Comparison of ENCODE assay signal across 9 cellular contexts in genomic region chr15:74826372-74826819, GRCh38. TPM values are rescaled to one million over a fixed set of nuclear protein-coding genes. Genes with fewer than 3 reads are reported as not detected.
A peak's percentile ranks its signal among the peaks of the same experiment; 100 is the strongest.
DNase-seq lines count a peak whose midpoint lies in the region; ATAC-seq and TF ChIP-seq lines count a peak whose summit lies in the region.
"Had no signal": no experiment of that assay in that cellular context is flagged by ENCODE, and none has a peak within 500 bp of the region (broad histone marks: within the 10 kb centered on the region; RNA-seq: fewer than 3 reads in every experiment).

A gene with protein sequence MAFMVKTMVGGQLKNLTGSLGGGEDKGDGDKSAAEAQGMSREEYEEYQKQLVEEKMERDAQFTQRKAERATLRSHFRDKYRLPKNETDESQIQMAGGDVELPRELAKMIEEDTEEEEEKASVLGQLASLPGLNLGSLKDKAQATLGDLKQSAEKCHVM (plus strand): TSS chr15:74826627. CDS start chr15:74826704, 77 bp downstream.

- no peaks in the 10 kb centered on the region for H3K9me3 Mint-ChIP-seq in CD8-positive, alpha-beta T cell

- H3K27me3 Mint-ChIP-seq in CD8-positive, alpha-beta T cell (ENCODE audit: low read depth) = peaks cover 32% of the 10 kb centered on the region

- no peak within 1 kb of the TSS for H3K4me3 ChIP-seq in CD8-positive, alpha-beta T cell (ENCODE audit: low read depth, low read length)
- H3K4me3 ChIP-seq in SK-N-SH (ENCODE audit: low read depth in 2 of 2, low read length in 1 of 2) (no peak within 1 kb of the TSS), adrenal gland (no peak within 1 kb of the TSS), mesenchymal stem cell (ENCODE audit: insufficient read depth in 1 of 2, low read depth in 1 of 2, low read length in 2 of 2) (no peak within 1 kb of the TSS)

- WGBS in SK-N-SH (ENCODE audit: low lambda C conversion rate) = 25% methylated on average over 38 of the region's 44 CpGs
- WGBS in adrenal gland, 4 donors = 2 to 16% (median 4%) methylated on average over 19 to 43 of the region's 44 CpGs; no CpG with 5 or more reads in 1 of the 4 donors
- 3% methylated on average over 23 of the region's 44 CpGs for whole genome bisulfite sequencing in mesenchymal stem cell

- POLR2A ChIA-PET in CD8-positive, alpha-beta T cell (lab: Charles Lee) = interaction anchor here (0.8 to 1.3 kb wide), 2 partner anchors 18 to 39 kb away, joined by 3 to 4 read pairs; no protein-coding TSS in a partner anchor
- POLR2A ChIA-PET in SK-N-SH (lab: Yijun Ruan, JAX) = no interaction called here

- H3K18ac ChIP-seq in mesenchymal stem cell (ENCODE audit: low read depth in 1 of 2, low read length in 2 of 2) = no peak within 1 kb of the TSS

- no peak for TF ChIP-seq RAD21 in SK-N-SH (IDR thresholded peaks at IDR 0.05; ENCODE audit: low read length)

- H3F3A ChIP-seq in SK-N-SH (replicated peaks; ENCODE audit: insufficient read depth) = no peaks in the 10 kb centered on the region

- H4K20me1 ChIP-seq in SK-N-SH (ENCODE audit: insufficient read depth) = no peaks in the 10 kb centered on the region

- TF ChIP-seq CTCF in CD8-positive, alpha-beta T cell (IDR thresholded peaks at IDR 0.05) = no peak
- TF ChIP-seq CTCF in SK-N-SH (IDR thresholded peaks at IDR 0.05) = no peak
- TF ChIP-seq CTCF in adrenal gland (IDR thresholded peaks at IDR 0.05) = no peak

- H3K4me2 ChIP-seq in SK-N-SH = no peak within 1 kb of the TSS
- H3K4me2 ChIP-seq in mesenchymal stem cell (ENCODE audit: low read length, poor library complexity, severe bottlenecking) = no peak within 1 kb of the TSS

- no peak within 1 kb of the TSS for H3K4ac ChIP-seq in mesenchymal stem cell (ENCODE audit: low read depth in 1 of 2, low read length in 2 of 2)

- no peak within 1 kb of the TSS for H3K14ac ChIP-seq in mesenchymal stem cell (ENCODE audit: low read length in 2 of 2)

- no peaks in the 10 kb centered on the region for H3K9me2 ChIP-seq in SK-N-SH

- H3K4me3 Mint-ChIP-seq in CD8-positive, alpha-beta T cell = no peak within 1 kb of the TSS

- H3K27ac ChIP-seq in CD8-positive, alpha-beta T cell (ENCODE audit: low read depth, low read length) = no peak within 1 kb of the TSS
- H3K27ac ChIP-seq in SK-N-SH (ENCODE audit: low read depth in 2 of 2, low read length in 1 of 2) = no peak within 1 kb of the TSS
- no peak within 1 kb of the TSS for H3K27ac ChIP-seq in adrenal gland
- no peak within 1 kb of the TSS for H3K27ac ChIP-seq in mesenchymal stem cell (ENCODE audit: low read length, poor library complexity, severe bottlenecking)

- no peak within 1 kb of the TSS for H3K27ac Mint-ChIP-seq in CD8-positive, alpha-beta T cell

- TF ChIP-seq EP300 in SK-N-SH (IDR thresholded peaks at IDR 0.05; ENCODE audit: borderline replicate concordance in 1 of 2, low read depth in 1 of 2, low read length in 1 of 2) = no peak

- peak; percentile 86 for ATAC-seq in CD8-positive, alpha-beta T cell
- ATAC-seq in HG03521 (IDR thresholded peaks at IDR 0.05; ENCODE audit: unreplicated experiment) (no peak), HG03457 (IDR thresholded peaks at IDR 0.05; ENCODE audit: unreplicated experiment) (no peak), GM21825 (IDR thresholded peaks at IDR 0.05; ENCODE audit: unreplicated experiment) (no peak)

- no peaks in the 10 kb centered on the region for H3K79me2 ChIP-seq in SK-N-SH (ENCODE audit: insufficient read depth)

- no peaks in the 10 kb centered on the region for H3K36me3 ChIP-seq in CD8-positive, alpha-beta T cell (ENCODE audit: insufficient read depth, low read length)
- H3K36me3 ChIP-seq in SK-N-SH (replicated peaks in 1 of 2; ENCODE audit: control insufficient read depth in 1 of 2, insufficient read depth in 2 of 2, low read length in 1 of 2) (no peaks in the 10 kb centered on the region), adrenal gland (replicated peaks in 1 of 2) (no peaks in the 10 kb centered on the region), mesenchymal stem cell (ENCODE audit: control insufficient read depth in 1 of 2, insufficient read depth in 2 of 2, low read depth in 1 of 2, low read length in 2 of 2) (no peaks in the 10 kb centered on the region)

- H3K36me3 Mint-ChIP-seq in CD8-positive, alpha-beta T cell = no peaks in the 10 kb centered on the region

- no peak within 1 kb of the TSS for H2BK12ac ChIP-seq in mesenchymal stem cell (ENCODE audit: low read length in 2 of 2)

- DNase-seq in CD8-positive, alpha-beta T cell = peak in 4 of 7 experiments; percentile 25 to 55 (median 43)
- DNase-seq in SK-N-SH (peak; percentile 62), adrenal gland (peak in 6 of 7 donors; percentile 27 to 63 (median 50)), mesenchymal stem cell (peak; percentile 21), NCI-H345 treated with DMSO at 0.1 percent for 48 hours (lab: John Stamatoyannopoulos, UW; ENCODE audit: unreplicated experiment) (no peak)
- DNase-seq: cortex of kidney had no signal

- no peak within 1 kb of the TSS for H2AK5ac ChIP-seq in mesenchymal stem cell (ENCODE audit: low read length, severe bottlenecking)

- H2AFZ ChIP-seq in SK-N-SH (ENCODE audit: low read depth) (no peak within 1 kb of the TSS), mesenchymal stem cell (ENCODE audit: low read depth, low read length) (no peak within 1 kb of the TSS)

- H2BK120ac ChIP-seq in mesenchymal stem cell (ENCODE audit: low read depth, low read length) = no peak within 1 kb of the TSS

- H3K9ac ChIP-seq in SK-N-SH (no peak within 1 kb of the TSS), mesenchymal stem cell (ENCODE audit: low read length) (no peak within 1 kb of the TSS)

- peaks cover 19% of the 10 kb centered on the region for H3K27me3 ChIP-seq in CD8-positive, alpha-beta T cell (ENCODE audit: insufficient read depth, low read length)
- H3K27me3 ChIP-seq in SK-N-SH (ENCODE audit: insufficient read depth) (peaks cover 24% of the 10 kb centered on the region; the same call in 1 of the 2 replicates), adrenal gland (no peaks in the 10 kb centered on the region), mesenchymal stem cell (ENCODE audit: control insufficient read depth in 1 of 2, insufficient read depth in 1 of 2, low read length in 2 of 2) (peaks cover 59 to 75% of the 10 kb centered on the region in 2 experiments)

- H2BK15ac ChIP-seq in mesenchymal stem cell (ENCODE audit: low read depth, poor library complexity, severe bottlenecking) = no peak within 1 kb of the TSS

- no peak within 1 kb of the TSS for H2BK5ac ChIP-seq in mesenchymal stem cell (ENCODE audit: low read depth, low read length, poor library complexity, severe bottlenecking)

- intact Hi-C loops in CD8-positive, alpha-beta T cell (cut with DNase I, micrococcal nuclease) = loop anchor here in 1 of 2 experiments (2.0 kb wide), 1 partner anchor 168 kb away; the partner anchor contains the start of gene SCAMP5
- intact Hi-C loops in adrenal gland (cut with DNase I) = no loop called here

- no peaks in the 10 kb centered on the region for H3K4me1 ChIP-seq in CD8-positive, alpha-beta T cell (ENCODE audit: insufficient read depth, low read length)
- peaks cover 0 to 20% of the 10 kb centered on the region in 2 experiments; a peak in 1 of 4 replicates for H3K4me1 ChIP-seq in SK-N-SH (ENCODE audit: control insufficient read depth in 1 of 2, insufficient read depth in 2 of 2, low read depth in 1 of 2, low read length in 1 of 2)
- H3K4me1 ChIP-seq in adrenal gland (replicated peaks in 1 of 2) = peaks cover 0 to 3% of the 10 kb centered on the region in 2 donors
- peaks cover 9% of the 10 kb centered on the region for H3K4me1 ChIP-seq in mesenchymal stem cell (ENCODE audit: control insufficient read depth, insufficient read depth, low read depth, low read length)

- H4K8ac ChIP-seq in mesenchymal stem cell (ENCODE audit: low read length) = no peak within 1 kb of the TSS

- TF ChIP-seq POLR2A in adrenal gland (IDR thresholded peaks at IDR 0.05) = no peak

- H3K9me3 ChIP-seq in CD8-positive, alpha-beta T cell (ENCODE audit: low read length) = no peaks in the 10 kb centered on the region
- H3K9me3 ChIP-seq in SK-N-SH = no peaks in the 10 kb centered on the region
- no peaks in the 10 kb centered on the region for H3K9me3 ChIP-seq in adrenal gland (replicated peaks in 1 of 3)
- H3K9me3 ChIP-seq in mesenchymal stem cell (ENCODE audit: control insufficient read depth, low read length) = no peaks in the 10 kb centered on the region

- H3K23ac ChIP-seq in mesenchymal stem cell (ENCODE audit: low read length in 2 of 2) = no peak within 1 kb of the TSS

- CTCF ChIA-PET in CD8-positive, alpha-beta T cell (lab: Charles Lee) = interaction anchor here (1.2 to 1.8 kb wide), 4 partner anchors 10 to 58 kb away, joined by 4 to 9 read pairs (median 5); no protein-coding TSS in a partner anchor
- CTCF ChIA-PET in SK-N-SH (lab: Yijun Ruan, JAX) = interaction anchor here (1.2 to 10.2 kb wide), 8 partner anchors 9 to 191 kb away, joined by 3 to 82 read pairs (median 9); no protein-coding TSS in a partner anchor

- H3K4me1 Mint-ChIP-seq in CD8-positive, alpha-beta T cell (ENCODE audit: low read depth) = peaks cover 6% of the 10 kb centered on the region

- H4K91ac ChIP-seq in mesenchymal stem cell (ENCODE audit: low read length) = no peak within 1 kb of the TSS

- H3K79me1 ChIP-seq in mesenchymal stem cell (replicated peaks; ENCODE audit: low read length, poor library complexity, severe bottlenecking) = no peaks in the 10 kb centered on the region

RNA-seq across cellular contexts. Expression of the gene that starts here (rescaled TPM):
- under 1 TPM; 0.19 to 0.36 TPM for total RNA-seq in CD8-positive, alpha-beta T cell
- polyA plus RNA-seq in SK-N-SH (2012; rRNA removed) (not detected in 2 replicates), adrenal gland (10 to 100 TPM in 2 of 3 donors, 1 to 10 TPM in 1; 1.1 to 24.1 (median 24.0) TPM)
- not detected in 2 replicates for polyA plus RNA-seq in SK-N-SH (2012; cell fraction: cytosol; rRNA removed)
- 0.08 and 0.23 TPM in 2 replicates for polyA plus RNA-seq in SK-N-SH (2012; cell fraction: nucleus; rRNA removed)
- total RNA-seq in adrenal gland = 1 to 10 TPM in 2 of 8 donors, under 1 TPM in 4, not detected in 2; 0.51 to 3.6 (median 0.75) TPM
- polyA plus RNA-seq in mesenchymal stem cell (2013, experiment 1 of 2) = not detected
- polyA plus RNA-seq in mesenchymal stem cell (2013, experiment 2 of 2) = not detected

Comparison
In these comparisons a context has a peak if more than half of its experiments do, and no peak if none do; other contexts are left out.
1. Peak in DNase-seq and ATAC-seq in CD8-positive, alpha-beta T cell; RNA of the gene not detected or under 1 TPM.
2. Peak in DNase-seq in SK-N-SH; RNA of the gene not detected or under 1 TPM.